In the genomic region with DNA sequence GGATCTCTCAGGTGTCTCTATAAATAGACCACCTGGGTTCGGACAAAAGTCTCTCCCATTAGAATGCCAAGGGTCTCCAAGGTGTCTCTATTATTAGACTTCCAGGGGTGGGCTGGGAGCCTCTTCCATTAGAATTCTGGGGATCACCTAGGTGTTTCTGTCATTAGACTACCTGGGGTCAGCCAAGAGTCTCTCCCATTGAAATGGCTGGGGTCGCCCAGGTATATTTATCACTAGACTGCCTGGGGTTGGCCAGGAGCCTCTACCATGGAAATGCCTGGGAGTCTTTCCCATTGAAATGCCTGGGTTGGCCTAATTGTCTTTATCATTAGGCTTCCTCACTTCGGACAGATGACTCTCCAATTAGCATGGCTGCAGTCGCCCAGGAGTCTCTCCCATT, we compare ENCODE assay signal across 25 cellular contexts.
"Had no signal": no experiment of that assay in that cellular context is flagged by ENCODE, and none has a peak within 500 bp of the region (broad histone marks: within the 10 kb centered on the region; RNA-seq: fewer than 3 reads in every experiment).

No MANE protein-coding gene starts in this region.

- H3K27me3 ChIP-seq: neural progenitor cell, pancreas, right lobe of liver, spleen, stomach, suprapubic skin, testis, tibial artery, transverse colon, upper lobe of right lung, uterus had no signal

- H3K4me1 ChIP-seq: neural progenitor cell, pancreas, prostate gland, right lobe of liver, spleen, stomach, suprapubic skin, testis, tibial artery, transverse colon, upper lobe of right lung, uterus had no signal

- H3K27ac ChIP-seq: neural progenitor cell, pancreas, prostate gland, right lobe of liver, skin epidermis, spleen, stomach, suprapubic skin, testis, tibial artery, transverse colon, upper lobe of right lung, uterus had no signal

- H3K36me3 ChIP-seq: neural progenitor cell, pancreas, prostate gland, right lobe of liver, spleen, stomach, suprapubic skin, tibial artery, transverse colon, upper lobe of right lung, uterus had no signal

- H3K9me3 ChIP-seq: pancreas, prostate gland, right lobe of liver, testis, upper lobe of right lung, uterus had no signal

- H3K4me3 ChIP-seq: neural progenitor cell, pancreas, prostate gland, right lobe of liver, skin epidermis, smooth muscle cell, spleen, stomach, suprapubic skin, testis, tibial artery, transverse colon, upper lobe of right lung, uterus had no signal

- DNase-seq: naive thymus-derived CD4-positive, alpha-beta T cell; natural killer cell; occipital lobe; pancreas; retina; right cardiac atrium; right lobe of liver; spleen; stimulated activated CD4-positive, alpha-beta T cell treated with anti-CD3 and anti-CD28 coated beads, Interleukin-12 subunit alpha, Interleukin-12 subunit beta, amount 100 ng/mL, for 4 hours; stimulated activated CD4-positive, alpha-beta T cell treated with anti-CD3 and anti-CD28 coated beads, Interleukin-2, amount 100 ng/mL, for 24 hours; stimulated activated CD4-positive, alpha-beta T cell treated with anti-CD3 and anti-CD28 coated beads, Interleukin-2, amount 100 ng/mL, for 48 hours; stimulated activated CD4-positive, alpha-beta T cell treated with anti-CD3 and anti-CD28 coated beads, Interleukin-4, amount 100 ng/mL, for 24 hours; stimulated activated naive B cell treated with anti-CD40 and anti-IgM and Interleukin-4, amounts not matched to agents 10 μg/mL and 1 μg/mL and 100 μg/mL, for 72 hours; stimulated activated naive CD4-positive, alpha-beta T cell treated with Interleukin-2 at 50 U/mL for 16 hours; stomach; testis; tibial artery; transverse colon; upper lobe of right lung; uterus had no signal
